Comparison of ENCODE assay signal across 20 cellular contexts in genomic region chr9:82492274-82492673, GRCh38.
DNase-seq lines count a peak whose midpoint lies in the region; ATAC-seq, FAIRE-seq and TF ChIP-seq lines count a peak whose summit lies in the region.
"Had no signal": no experiment of that assay in that cellular context is flagged by ENCODE, and none has a peak within 500 bp of the region (broad histone marks: within the 10 kb centered on the region; RNA-seq: fewer than 3 reads in every experiment).

No MANE protein-coding gene starts in this region.

- TF ChIP-seq CTCF in AG09319 (IDR thresholded peaks at IDR 0.05; ENCODE audit: low read depth, low read length): peak; percentile 31
- TF ChIP-seq CTCF in LNCaP clone FGC (IDR thresholded peaks at IDR 0.05; ENCODE audit: control insufficient read depth, extremely low read depth, insufficient read depth): 0 out of 2 replicates have a peak, but pooled peaks have one; percentile 13
- peak; percentile 64 for TF ChIP-seq CTCF in chondrocyte (IDR thresholded peaks at IDR 0.05)
- no peak for TF ChIP-seq CTCF in HepG2 (CRISPR knock-in tag; IDR thresholded peaks at IDR 0.05)
- TF ChIP-seq CTCF in esophagus squamous epithelium (IDR thresholded peaks at IDR 0.05): no peak

- TF ChIP-seq POLR2A in HepG2 (IDR thresholded peaks at IDR 0.05; ENCODE audit: insufficient read depth in 1 of 2, low read depth in 2 of 2, low read length in 2 of 2) (no peak), esophagus squamous epithelium (IDR thresholded peaks at IDR 0.05) (no peak)

- 15% methylated on average over 4 of the region's 4 CpGs for WGBS in HepG2 (ENCODE audit: low lambda C conversion rate)
- 34 to 42% methylated on average over 4 of the region's 4 CpGs for WGBS in esophagus squamous epithelium, 2 donors

- POLR2A ChIA-PET in HepG2 (lab: Yijun Ruan, JAX): no interaction called here

- H3K27me3 ChIP-seq in HepG2 (ENCODE audit: control insufficient read depth in 1 of 2, insufficient read depth in 2 of 2, low read length in 2 of 2) (no peaks in the 10 kb centered on the region; a peak in 1 of 5 replicates), esophagus squamous epithelium (no peaks in the 10 kb centered on the region)
- H3K27me3 ChIP-seq: MG63, SJCRH30 had no signal

- H4K20me1 ChIP-seq in HepG2 (ENCODE audit: insufficient read depth, low read length): no peaks in the 10 kb centered on the region

- no peak for TF ChIP-seq EP300 in HepG2 (IDR thresholded peaks at IDR 0.05; ENCODE audit: low read depth in 2 of 2, low read length in 2 of 2)
- TF ChIP-seq EP300 in HepG2 (CRISPR knock-in tag; IDR thresholded peaks at IDR 0.05; ENCODE audit: borderline replicate concordance): no peak

- intact Hi-C loops in HepG2 (cut with micrococcal nuclease; ENCODE audit: unreplicated experiment): no loop called here
- intact Hi-C loops in esophagus squamous epithelium (cut with DNase I): no loop called here

- no peak overlapping the region for H2AFZ ChIP-seq in HepG2 (ENCODE audit: low read length)
- H2AFZ ChIP-seq: GM23338 had no signal

- no TSS peak for BruUV-seq in HepG2 (replicated peaks; lab: Mats Ljungman, UMichigan)

- H3K36me3 ChIP-seq in HepG2 (replicated peaks in 1 of 2; ENCODE audit: control insufficient read depth in 1 of 2, insufficient read depth in 2 of 2, low read length in 2 of 2) (no peaks in the 10 kb centered on the region), esophagus squamous epithelium (no peaks in the 10 kb centered on the region)
- H3K36me3 ChIP-seq: MG63, SJCRH30 had no signal

- H3K4me2 ChIP-seq in HepG2 (ENCODE audit: low read depth, low read length): no peak overlapping the region
- H3K4me2 ChIP-seq: GM23338 had no signal

- peaks cover 3% of the 10 kb centered on the region for H3K9me3 Mint-ChIP-seq in chondrocyte (ENCODE audit: low read depth)
- H3K9me3 Mint-ChIP-seq: CD8-positive, alpha-beta T cell had no signal

- H3K79me2 ChIP-seq in HepG2 (ENCODE audit: insufficient read depth, low read length): no peaks in the 10 kb centered on the region

- H3K27ac ChIP-seq in HepG2 (ENCODE audit: extremely low read length, insufficient read depth, low read length) (no peak overlapping the region), esophagus squamous epithelium (no peak overlapping the region)
- H3K27ac ChIP-seq: RWPE1, SJCRH30 had no signal

- no peak overlapping the region for H3K4me3 Mint-ChIP-seq in chondrocyte (ENCODE audit: unreplicated experiment)
- H3K4me3 Mint-ChIP-seq: CD8-positive, alpha-beta T cell; GM23338 had no signal

- no peaks in the 10 kb centered on the region for H3K9me3 ChIP-seq in HepG2 (ENCODE audit: low read length)
- H3K9me3 ChIP-seq in esophagus squamous epithelium: no peaks in the 10 kb centered on the region
- H3K9me3 ChIP-seq: MG63, SJCRH30 had no signal

- peaks cover 22% of the 10 kb centered on the region for H3K4me1 ChIP-seq in HepG2 (ENCODE audit: insufficient read depth, low read length)
- H3K4me1 ChIP-seq in esophagus squamous epithelium: peaks cover 0 to 32% (median 0%) of the 10 kb centered on the region in 3 donors

- DNase-seq in AG09319 (ENCODE audit: extremely low read depth, low read depth) (no peak), LNCaP clone FGC (ENCODE audit: low read depth) (no peak), chondrocyte (ENCODE audit: low spot score) (no peak), HepG2 (ENCODE audit: low spot score) (no peak), esophagus squamous epithelium (lab: John Stamatoyannopoulos, UW) (no peak), NCI-H2227 treated with DMSO at 0.1 percent for 48 hours (lab: John Stamatoyannopoulos, UW) (no peak)
- DNase-seq in stimulated activated CD4-positive, alpha-beta T cell treated with anti-CD3 and anti-CD28 coated beads, Interleukin-2, amount 100 ng/mL, for 24 hours: no peak
- DNase-seq: CD8-positive, alpha-beta T cell; GF-D8; KG1; MG63; NCI-H1092 treated with DMSO at 0.1 percent for 48 hours; NCI-H187; NCI-H446; NCI-H748 treated with DMSO at 0.1 percent for 48 hours had no signal

- peaks cover 2% of the 10 kb centered on the region for H3K36me3 Mint-ChIP-seq in chondrocyte (ENCODE audit: low read depth)
- H3K36me3 Mint-ChIP-seq: CD8-positive, alpha-beta T cell had no signal

- peaks cover 41% of the 10 kb centered on the region for H3K27me3 Mint-ChIP-seq in chondrocyte (ENCODE audit: low read depth)

- ATAC-seq in HepG2 (no peak), GM18520 (IDR thresholded peaks at IDR 0.05; ENCODE audit: unreplicated experiment) (no peak)
- ATAC-seq: CD8-positive, alpha-beta T cell; GM23338 had no signal

- in situ Hi-C loops in HepG2 (cut with HindIII; ENCODE audit: extremely low pct_ligation_motif_present, low pct_unique_long_range_greater_than_20kb): no loop called here

- H3K4me1 Mint-ChIP-seq in chondrocyte (ENCODE audit: low read depth): peaks cover 30% of the 10 kb centered on the region

- FAIRE-seq in HepG2 (lab: Jason Lieb, UNC): no peak
- FAIRE-seq: D721Med had no signal

- CTCF ChIA-PET in HepG2 (lab: Yijun Ruan, JAX; ENCODE audit: low intra/inter-chr PET ratio, low total read pairs): no interaction called here

- H3K27ac Mint-ChIP-seq in chondrocyte (ENCODE audit: unreplicated experiment): no peak overlapping the region
- H3K27ac Mint-ChIP-seq: CD8-positive, alpha-beta T cell; GM23338 had no signal

- no peak overlapping the region for H3K9ac ChIP-seq in HepG2 (ENCODE audit: insufficient read depth, low read depth, low read length)

- H3K4me3 ChIP-seq in LNCaP clone FGC (ENCODE audit: low read depth, low read length) (no peak overlapping the region), HepG2 (replicated peaks in 1 of 3; ENCODE audit: insufficient read depth in 1 of 3, low read depth in 2 of 3, low read length in 3 of 3) (no peak overlapping the region), esophagus squamous epithelium (no peak overlapping the region)
- H3K4me3 ChIP-seq: GM23338, MG63, SJCRH30 had no signal

- no peak for TF ChIP-seq RAD21 in HepG2 (CRISPR knock-in tag; IDR thresholded peaks at IDR 0.05)

TF ChIP-seq in HepG2, 621 proteins besides CTCF, POLR2A, EP300 and RAD21:
- peak; percentile 12; the same call in 1 of the 2 replicates for TF ChIP-seq STAG1 (CRISPR knock-in tag; IDR thresholded peaks at IDR 0.05)
- no peak for TF ChIP-seq ZFP90 (CRISPR knock-in tag; IDR thresholded peaks at IDR 0.05; ENCODE audit: borderline replicate concordance)

Comparison
In these comparisons a context has a peak if more than half of its experiments do, and no peak if none do; other contexts are left out.
1. CTCF ChIP-seq: peak in AG09319 (single experiment), LNCaP clone FGC (single experiment) and chondrocyte (single experiment); none in HepG2 (single experiment) and esophagus squamous epithelium (0 of 6).